ENCODE assay signal across 1 cellular context in the genomic region with DNA sequence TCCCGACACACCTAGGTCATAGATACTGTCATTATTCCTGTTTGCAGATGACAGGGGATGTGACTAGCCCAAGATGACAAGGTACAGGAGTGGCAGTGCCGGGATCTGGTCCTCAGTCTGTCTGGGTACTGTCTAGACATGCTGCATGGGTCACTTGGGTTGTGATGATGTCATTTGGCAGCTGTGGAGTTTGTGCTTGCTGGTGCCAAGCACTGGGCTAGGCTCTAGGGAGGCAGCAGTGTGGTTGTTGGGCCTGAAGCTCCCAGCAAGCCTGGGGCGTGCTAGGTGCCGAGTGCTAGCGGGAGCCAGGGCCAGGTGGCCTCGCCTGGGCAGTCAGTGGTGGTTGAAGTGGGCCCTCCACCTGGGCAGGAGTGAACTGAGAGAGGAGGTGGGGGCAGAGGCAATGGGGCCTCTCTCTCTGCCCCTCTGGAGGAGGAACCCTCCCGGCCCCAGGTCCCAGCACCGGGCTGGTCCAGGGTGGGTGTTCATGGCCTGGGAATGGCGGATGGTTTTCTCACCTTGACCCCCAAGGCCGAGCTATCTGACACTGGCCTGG.
TF ChIP-seq lines count a peak whose summit lies in the region.

No MANE protein-coding gene starts in this region.

TF ChIP-seq in K562, 482 proteins besides CTCF, POLR2A, EP300 and RAD21:
- TF ChIP-seq, protein P1, sequence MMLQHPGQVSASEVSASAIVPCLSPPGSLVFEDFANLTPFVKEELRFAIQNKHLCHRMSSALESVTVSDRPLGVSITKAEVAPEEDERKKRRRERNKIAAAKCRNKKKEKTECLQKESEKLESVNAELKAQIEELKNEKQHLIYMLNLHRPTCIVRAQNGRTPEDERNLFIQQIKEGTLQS (IDR thresholded peaks at IDR 0.05): peak; percentile 21; the same call in 1 of the 2 replicates
- TF ChIP-seq, protein P1 (CRISPR knock-in tag; conservative IDR thresholded peaks at IDR 0.05): no peak
- no peak for TF ChIP-seq ZNF143 (CRISPR knock-in tag; IDR thresholded peaks at IDR 0.05)
- TF ChIP-seq TBL1XR1 (IDR thresholded peaks at IDR 0.05; ENCODE audit: low read length in 2 of 2): no peak
- TF ChIP-seq ATF7 (IDR thresholded peaks at IDR 0.05): no peak
- TF ChIP-seq ZNF354B (CRISPR knock-in tag; IDR thresholded peaks at IDR 0.05): no peak
- no peak for TF ChIP-seq ZNF695 (CRISPR knock-in tag; IDR thresholded peaks at IDR 0.05)
- TF ChIP-seq MTF1 (CRISPR knock-in tag; IDR thresholded peaks at IDR 0.05; ENCODE audit: borderline replicate concordance): no peak
- no peak for TF ChIP-seq BCOR (IDR thresholded peaks at IDR 0.05)
